8 cellular contexts compared by ENCODE assay signal in the genomic region with DNA sequence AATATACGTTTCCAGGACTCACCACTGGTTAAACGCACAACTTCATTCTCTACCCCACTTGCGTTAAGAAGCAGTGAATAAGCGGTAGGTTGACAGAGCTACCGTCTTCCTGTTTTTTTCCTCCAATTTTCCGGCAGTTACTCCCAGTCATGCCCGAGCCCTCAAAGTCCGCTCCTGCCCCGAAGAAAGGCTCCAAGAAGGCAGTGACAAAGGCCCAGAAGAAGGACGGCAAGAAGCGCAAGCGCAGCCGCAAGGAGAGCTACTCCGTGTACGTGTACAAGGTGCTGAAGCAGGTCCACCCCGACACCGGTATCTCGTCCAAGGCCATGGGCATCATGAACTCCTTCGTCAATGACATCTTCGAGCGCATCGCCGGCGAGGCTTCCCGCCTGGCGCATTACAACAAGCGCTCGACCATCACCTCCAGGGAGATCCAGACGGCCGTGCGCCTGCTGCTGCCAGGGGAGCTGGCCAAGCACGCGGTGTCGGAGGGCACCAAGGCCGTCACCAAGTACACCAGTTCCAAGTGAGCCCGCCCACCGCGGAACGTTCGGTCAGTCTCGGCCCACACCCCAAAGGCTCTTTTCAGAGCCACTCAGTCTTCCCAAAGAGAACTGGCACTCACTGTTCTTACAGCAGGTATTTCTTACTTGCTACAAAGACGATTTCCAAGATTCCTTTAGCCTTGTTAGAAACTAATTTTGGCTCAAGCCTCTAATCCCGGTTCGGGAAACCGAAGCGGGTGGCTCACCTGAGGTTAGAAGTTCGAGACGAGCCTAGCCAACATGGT.
A peak's percentile ranks its signal among the peaks of the same experiment; 100 is the strongest.
DNase-seq lines count a peak whose midpoint lies in the region; ATAC-seq and TF ChIP-seq lines count a peak whose summit lies in the region.
"Not testable (repeated sequence)": the region's sequence is repeated elsewhere in the genome, so short reads cannot be mapped to it uniquely, and the experiment has no call there.

No MANE protein-coding gene starts in this region.

- 0 to 1% methylated on average over 32 to 48 of the region's 48 CpGs for WGBS in testis, 2 donors

- peaks cover 0 to 13% of the 10 kb centered on the region in 2 donors for H3K4me1 ChIP-seq in breast epithelium
- H3K4me1 ChIP-seq in right atrium auricular region: peaks cover 0 to 20% of the 10 kb centered on the region in 2 donors
- H3K4me1 ChIP-seq in testis: not testable (repeated sequence)

- H3K27ac ChIP-seq in breast epithelium (peak overlapping the region; percentile 95 to 100), right atrium auricular region (peak overlapping the region; percentile 94 to 98), testis (peak overlapping the region; percentile 95 to 96)

- peak; percentile 73 for TF ChIP-seq POLR2A in breast epithelium (IDR thresholded peaks at IDR 0.05)
- peak; percentile 65 for TF ChIP-seq POLR2A in testis (IDR thresholded peaks at IDR 0.05)

- H3K36me3 ChIP-seq in breast epithelium; right atrium auricular region; testis (ENCODE audit: low read depth, missing control alignments): not testable (repeated sequence)

- in situ Hi-C loops in G401 (cut with HindIII; ENCODE audit: low sequenced_read_pairs): not testable (repeated sequence)

- DNase-seq in G401 (ENCODE audit: low spot score): peak; percentile 53
- DNase-seq in NCI-H2171 treated with DMSO at 0.1 percent for 48 hours (lab: John Stamatoyannopoulos, UW): peak; percentile 45
- DNase-seq in activated CD4-positive, CD25-positive, alpha-beta regulatory T cell treated with anti-CD3 and anti-CD28 coated beads, Interleukin-2, amount 50 U/mL, for 16 hours (ENCODE audit: low read depth, low spot score): peak; percentile 19
- peak; percentile 72 to 79 for DNase-seq in breast epithelium (ENCODE audit: low spot score in 2 of 2)
- DNase-seq in right atrium auricular region (ENCODE audit: low spot score): peak; percentile 85
- DNase-seq in occipital lobe (lab: John Stamatoyannopoulos, UW): peak; percentile 61
- peak; percentile 79 for DNase-seq in testis

- TF ChIP-seq CTCF in breast epithelium (IDR thresholded peaks at IDR 0.05) (peak in 2 of 3 donors; percentile 32 to 68), testis (IDR thresholded peaks at IDR 0.05) (peak in 1 of 3 experiments; percentile 51)
- TF ChIP-seq CTCF in right atrium auricular region (IDR thresholded peaks at IDR 0.05): not testable (repeated sequence)

- not testable (repeated sequence) for H3K27me3 ChIP-seq in breast epithelium, right atrium auricular region, testis

- H3K9me3 ChIP-seq in breast epithelium, right atrium auricular region, testis: not testable (repeated sequence)

- peak overlapping the region; percentile 55 to 77 (median 60) for H3K4me3 ChIP-seq in breast epithelium
- peak overlapping the region; percentile 72 to 84 for H3K4me3 ChIP-seq in right atrium auricular region
- peak overlapping the region; percentile 87 to 95 for H3K4me3 ChIP-seq in testis

- ATAC-seq in HG02763 (IDR thresholded peaks at IDR 0.05; ENCODE audit: unreplicated experiment): peak; percentile 5

- intact Hi-C loops in breast epithelium (cut with DNase I; ENCODE audit: low total_unique reads): loop anchor here (5.0 kb wide), 1 partner anchor 1104 kb away; no protein-coding TSS in a partner anchor
- intact Hi-C loops in testis (cut with DNase I; ENCODE audit: low total_unique reads): not testable (repeated sequence)

Comparison
In these comparisons a context has a peak if more than half of its experiments do, and no peak if none do; other contexts are left out.
1. Peak in every context shown above with its lines: DNase-seq, ATAC-seq, H3K4me3 ChIP-seq and H3K27ac ChIP-seq.
2. DNase-seq: peak in every context shown above with its lines; median percentile 85 in right atrium auricular region; 79 in testis; 76 in breast epithelium; 61 in occipital lobe; 53 in G401; 45 in NCI-H2171 treated with DMSO at 0.1 percent for 48 hours; 19 in activated CD4-positive, CD25-positive, alpha-beta regulatory T cell treated with anti-CD3 and anti-CD28 coated beads, Interleukin-2, amount 50 U/mL, for 16 hours.